In genomic region chr3:176326894-176327490, GRCh38 we compare ENCODE assay signal across 1 cellular context.
TF ChIP-seq lines count a peak whose summit lies in the region.

No MANE protein-coding gene starts in this region.

TF ChIP-seq in WTC11, 78 proteins besides CTCF, POLR2A, EP300 and RAD21:
- TF ChIP-seq NFE2L1 (CRISPR knock-in tag; IDR thresholded peaks at IDR 0.05) (peak; percentile 68; the same call in 1 of the 2 replicates), FOXK1 (CRISPR knock-in tag; IDR thresholded peaks at IDR 0.05) (0 out of 2 replicates have a peak, but pooled peaks have one; percentile 57), SMAD3 (CRISPR knock-in tag; IDR thresholded peaks at IDR 0.05; ENCODE audit: borderline replicate concordance) (peak; percentile 76; the same call in 1 of the 2 replicates), ZNF232 (CRISPR knock-in tag; IDR thresholded peaks at IDR 0.05) (peak; percentile 61; the same call in 1 of the 2 replicates), TEAD1 (CRISPR knock-in tag; IDR thresholded peaks at IDR 0.05) (peak; percentile 92), ZNF281 (CRISPR knock-in tag; IDR thresholded peaks at IDR 0.05) (0 out of 2 replicates have a peak, but pooled peaks have one; percentile 55)
